9 cellular contexts compared by ENCODE assay signal in the genomic region with DNA sequence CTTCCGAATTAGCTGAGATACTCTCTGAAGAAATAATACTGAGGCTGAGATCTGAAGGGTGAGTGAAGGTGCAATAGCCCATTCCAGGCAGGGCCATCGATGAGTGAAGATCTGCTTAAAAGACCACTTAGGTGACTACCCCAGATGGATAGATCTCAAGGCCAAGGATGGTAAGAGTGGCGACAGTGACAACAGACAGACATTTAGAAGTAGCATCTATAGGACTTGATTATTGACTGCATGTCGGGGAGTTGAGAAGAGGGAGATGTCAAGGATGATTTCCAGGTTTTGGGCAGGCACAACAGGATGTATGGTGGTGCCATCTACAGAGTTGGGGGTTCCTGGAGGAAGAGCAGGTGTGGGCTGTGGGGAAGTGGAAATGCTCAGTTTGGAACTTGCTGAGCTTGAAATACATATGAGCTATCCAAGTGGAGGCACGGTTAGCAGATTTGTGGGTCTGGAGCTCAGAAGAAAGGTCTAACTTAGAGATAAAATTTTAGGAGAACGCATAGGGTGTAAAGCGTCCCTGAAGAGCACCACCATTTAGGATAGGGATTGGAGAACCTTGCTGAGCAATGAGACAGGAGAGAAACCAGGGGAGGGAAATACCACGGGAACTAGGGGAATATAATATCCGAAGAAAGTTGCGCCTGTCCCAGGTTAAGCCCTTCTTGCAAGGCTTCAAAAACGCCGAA. TPM values are rescaled to one million over a fixed set of nuclear protein-coding genes. Genes with fewer than 3 reads are reported as not detected.
A peak's percentile ranks its signal among the peaks of the same experiment; 100 is the strongest.
DNase-seq lines count a peak whose midpoint lies in the region; ATAC-seq, FAIRE-seq and TF ChIP-seq lines count a peak whose summit lies in the region.
"Had no signal": no experiment of that assay in that cellular context is flagged by ENCODE, and none has a peak within 500 bp of the region (broad histone marks: within the 10 kb centered on the region; RNA-seq: fewer than 3 reads in every experiment).

No MANE protein-coding gene starts in this region.

- H3K4me1 ChIP-seq in HCT116 (ENCODE audit: control insufficient read depth in 1 of 2, insufficient read depth in 2 of 2, low read length in 2 of 2) (peaks cover 3 to 16% of the 10 kb centered on the region in 2 experiments; a peak in 3 of 4 replicates), H1 (replicated peaks in 1 of 4; ENCODE audit: control insufficient read depth in 3 of 4, insufficient read depth in 4 of 4, low read length in 3 of 4) (peaks cover 0 to 5% (median 2%) of the 10 kb centered on the region in 4 experiments; a peak in 3 of 7 replicates)

- H3K4me2 ChIP-seq in HCT116 (ENCODE audit: low read length) (peak overlapping the region; percentile 89), H1 (ENCODE audit: insufficient read depth in 1 of 2, low read depth in 2 of 2, low read length in 2 of 2) (peak overlapping the region; percentile 84 to 85)

- H3K79me2 ChIP-seq in HCT116 (ENCODE audit: insufficient read depth, low read length) = peaks cover 9% of the 10 kb centered on the region; the same call in 1 of the 2 replicates
- H3K79me2 ChIP-seq in H1 (ENCODE audit: control insufficient read depth in 1 of 2, insufficient read depth in 2 of 2, low read length in 2 of 2) = peaks cover 4 to 10% of the 10 kb centered on the region in 2 experiments; a peak in 2 of 4 replicates

- no peak for TF ChIP-seq EP300 in H1 (IDR thresholded peaks at IDR 0.05; ENCODE audit: borderline replicate concordance in 1 of 2, low read depth in 2 of 2, low read length in 2 of 2)

- TF ChIP-seq POLR2A in HCT116 (IDR thresholded peaks at IDR 0.05; ENCODE audit: borderline replicate concordance, extremely low read depth, insufficient read depth, insufficient read length) (no peak), H1 (IDR thresholded peaks at IDR 0.05; ENCODE audit: control extremely low read depth in 1 of 2, low read depth in 2 of 2, low read length in 2 of 2) (no peak)

- ATAC-seq in HCT116 (peak; percentile 43), GM19324 (IDR thresholded peaks at IDR 0.05; ENCODE audit: low FRiP score, unreplicated experiment) (no peak)

- TF ChIP-seq CTCF in HCT116 (IDR thresholded peaks at IDR 0.05 in 2 of 3, conservative IDR thresholded peaks at IDR 0.05 in 1 of 3; ENCODE audit: borderline replicate concordance in 1 of 3, insufficient read depth in 1 of 3, low read depth in 2 of 3, low read length in 2 of 3) (no peak), H1 (IDR thresholded peaks at IDR 0.05; ENCODE audit: control extremely low read depth in 1 of 3, insufficient read depth in 1 of 3, low read depth in 1 of 3, low read length in 3 of 3) (no peak), GM20000 (IDR thresholded peaks at IDR 0.05; ENCODE audit: extremely low read depth, missing control alignments) (no peak)

- H4K20me1 ChIP-seq in HCT116 (ENCODE audit: insufficient read depth) (no peaks in the 10 kb centered on the region), H1 (replicated peaks in 1 of 2; ENCODE audit: control insufficient read depth in 1 of 2, insufficient read depth in 2 of 2, low read length in 2 of 2) (no peaks in the 10 kb centered on the region)

- H3K9me3 ChIP-seq in HCT116 (ENCODE audit: control insufficient read depth in 1 of 2, insufficient read depth in 1 of 2, low read depth in 1 of 2, low read length in 2 of 2) = no peaks in the 10 kb centered on the region
- no peaks in the 10 kb centered on the region for H3K9me3 ChIP-seq in H1 (ENCODE audit: insufficient read depth in 2 of 2, low read depth in 1 of 2, low read length in 1 of 2)

- H3K18ac ChIP-seq in H1 (ENCODE audit: extremely low read depth, low read length) = no peak overlapping the region; the same call in 1 of the 2 replicates

- H4K8ac ChIP-seq in H1 (ENCODE audit: extremely low read depth, insufficient read depth, low read length) = peak overlapping the region; percentile 92; the same call in 1 of the 2 replicates

- no peaks in the 10 kb centered on the region for H3K27me3 ChIP-seq in HCT116 (ENCODE audit: insufficient read depth, low read length)
- no peaks in the 10 kb centered on the region for H3K27me3 ChIP-seq in H1 (replicated peaks in 1 of 4; ENCODE audit: control insufficient read depth in 3 of 4, extremely low read depth in 1 of 4, insufficient read depth in 3 of 4, low read length in 3 of 4)

- no peak overlapping the region for H3K4ac ChIP-seq in H1 (replicated peaks; ENCODE audit: insufficient read length, low read depth, low read length)

- DNase-seq in GM03348 (ENCODE audit: low spot score) (peak; percentile 63), HCT116 (ENCODE audit: low read depth, low spot score) (no peak), SK-N-DZ (ENCODE audit: low spot score) (peak; percentile 4), H1 (ENCODE audit: low read depth in 1 of 2, low spot score in 2 of 2) (no peak), midbrain (lab: John Stamatoyannopoulos, UW) (peak; percentile 40), GM20000 (ENCODE audit: low spot score) (no peak), iPS-NIHi11 (ENCODE audit: low spot score) (no peak)

- no peak overlapping the region for H3K14ac ChIP-seq in H1 (ENCODE audit: insufficient read length)

- no peak overlapping the region for H2BK15ac ChIP-seq in H1 (ENCODE audit: low read length)

- H3K27ac ChIP-seq in HCT116 (ENCODE audit: low read depth, low read length) (peak overlapping the region; percentile 64; the same call in 1 of the 2 replicates), H1 (ENCODE audit: low read depth, low read length) (peak overlapping the region; percentile 100; the same call in 1 of the 2 replicates)

- H3K23me2 ChIP-seq in H1 (ENCODE audit: low read depth, low read length) = peaks cover 9% of the 10 kb centered on the region

- WGBS in H1 (ENCODE audit: extremely low coverage in 1 of 2, insufficient coverage in 1 of 2, insufficient read length in 1 of 2, insufficient replicate concordance in 2 of 2, low coverage in 1 of 2, low lambda C conversion rate in 2 of 2, missing lambda C conversion rate in 1 of 2), 2 experiments = 23% methylated on average over 12 of the region's 12 CpGs; no CpG with 5 or more reads in 1 of the 2 experiments

- H3K36me3 ChIP-seq in HCT116 (ENCODE audit: control insufficient read depth in 1 of 2, insufficient read depth in 2 of 2, low read length in 2 of 2) (no peaks in the 10 kb centered on the region), H1 (ENCODE audit: control insufficient read depth in 2 of 4, insufficient read depth in 4 of 4, low read length in 3 of 4) (peaks cover 0 to 4% (median 3%) of the 10 kb centered on the region in 4 experiments; a peak in 2 of 8 replicates)

- TF ChIP-seq RAD21 in HCT116 (IDR thresholded peaks at IDR 0.05; ENCODE audit: low read depth) = no peak
- no peak for TF ChIP-seq RAD21 in H1 (IDR thresholded peaks at IDR 0.05 in 1 of 2, conservative IDR thresholded peaks at IDR 0.05 in 1 of 2; ENCODE audit: low read depth in 2 of 2, low read length in 2 of 2)

- BruUV-seq in HCT116 (replicated peaks; lab: Mats Ljungman, UMichigan) = TSS peak; percentile 57

- no peaks in the 10 kb centered on the region for H3K79me1 ChIP-seq in H1 (ENCODE audit: low read depth, low read length)

- peak overlapping the region; percentile 100; the same call in 1 of the 2 replicates for H2BK5ac ChIP-seq in H1 (ENCODE audit: low read depth, low read length)

- CTCF ChIA-PET in HCT116 (lab: Charles Lee) (no interaction called here), H1 (lab: Charles Lee; ENCODE audit: partially characterized antibody) (interaction anchor here (0.6 to 3.3 kb wide), 10 partner anchors 22 to 613 kb away, joined by 3 to 16 read pairs (median 4); partner anchors contain the start of genes ANKRD37, LRP2BP and SLC25A4)

- peak overlapping the region; percentile 95 for H3K4me3 ChIP-seq in HCT116 (replicated peaks in 1 of 2; ENCODE audit: low read depth in 1 of 2, low read length in 2 of 2)
- peak overlapping the region; percentile 85 to 98 (median 90) for H3K4me3 ChIP-seq in H1 (ENCODE audit: extremely low read depth in 1 of 4, insufficient read depth in 2 of 4, low read depth in 3 of 4, low read length in 4 of 4)

- no peak overlapping the region for H4K91ac ChIP-seq in H1 (replicated peaks; ENCODE audit: insufficient read length, low read length)

- H3K9ac ChIP-seq in HCT116 (ENCODE audit: low read length) (peak overlapping the region; percentile 74), H1 (replicated peaks in 1 of 4; ENCODE audit: extremely low read depth in 1 of 4, low read depth in 3 of 4, low read length in 3 of 4) (peak overlapping the region; percentile 38 to 100 (median 82); a peak in 6 of 7 replicates)

- RAD21 ChIA-PET in HCT116 (lab: Charles Lee; ENCODE audit: low non-redundant PET in 1 of 2, low total read pairs in 2 of 2, uncharacterized antibody in 2 of 2, unreplicated experiment in 2 of 2) = no interaction called here

- H2AK5ac ChIP-seq in H1 (ENCODE audit: low read depth, low read length) = no peak overlapping the region

- H2BK120ac ChIP-seq in H1 (replicated peaks; ENCODE audit: low read depth, low read length) = peak overlapping the region; percentile 31

- no peaks in the 10 kb centered on the region for H3K9me2 ChIP-seq in HCT116 (ENCODE audit: insufficient read depth)

- intact Hi-C loops in HCT116 (cut with micrococcal nuclease) = loop anchor here (1.0 kb wide), 1 partner anchor 172 kb away; no protein-coding TSS in a partner anchor

- no peak overlapping the region for H3K23ac ChIP-seq in H1 (ENCODE audit: insufficient read length)

- FAIRE-seq in H1 (lab: Jason Lieb, UNC) = no peak

- 0 out of 2 replicates have a peak overlapping the region, but pooled peaks have one; percentile 32 for H2BK12ac ChIP-seq in H1 (ENCODE audit: low read depth, low read length)

- POLR2A ChIA-PET in HCT116 (lab: Charles Lee) (interaction anchor here (1.2 to 1.7 kb wide), 2 partner anchors 29 to 32 kb away, joined by 3 to 4 read pairs; partner anchors contain the start of genes ANKRD37 and LRP2BP), H1 (lab: Charles Lee; ENCODE audit: partially characterized antibody) (interaction anchor here (0.7 to 1.5 kb wide), 7 partner anchors 8 to 691 kb away, joined by 3 to 6 read pairs (median 3); partner anchors contain the start of genes ANKRD37 and CENPU)

- H4K5ac ChIP-seq in H1 (ENCODE audit: insufficient read length, low read depth, low read length) = peak overlapping the region; percentile 64

- peak overlapping the region; percentile 94 for H2AFZ ChIP-seq in HCT116 (ENCODE audit: low read depth, low read length, poor library complexity, severe bottlenecking)
- H2AFZ ChIP-seq in H1 (ENCODE audit: low read length) = peak overlapping the region; percentile 80

- H3K56ac ChIP-seq in H1 (replicated peaks; ENCODE audit: insufficient read length, low read depth, low read length) = peak overlapping the region; percentile 64

- no peak overlapping the region for H2BK20ac ChIP-seq in H1 (ENCODE audit: low read length)

RNA-seq across cellular contexts. Expression of gene UFSP2, which starts 0.7 kb away (rescaled TPM):
- total RNA-seq in HCT116 (2021; ENCODE audit: unreplicated experiment) = 29.4 TPM
- 25.7 and 32.2 TPM in 2 replicates for polyA plus RNA-seq in HCT116 (2012)
- polyA plus RNA-seq in SK-N-DZ (2014; cell fraction: cytosol; rRNA removed) = 32.3 and 35.8 TPM in 2 replicates
- polyA plus RNA-seq in SK-N-DZ (2014; cell fraction: nucleus; rRNA removed) = 16.7 and 23.4 TPM in 2 replicates
- 24.0 and 26.0 TPM in 2 replicates for total RNA-seq in H1 (2021; fragmentation: NEBNext Ultra II Directional; extraction: Animal tissue kit (Norgen Biotek cat#: 25700))
- polyA plus RNA-seq in H1 (2011; rRNA removed) = 15.7 and 22.9 TPM in 2 replicates
- 28.6 TPM for polyA plus RNA-seq in H1 (2011; cell fraction: cytosol; rRNA removed)
- polyA plus RNA-seq in H1 (2011; cell fraction: nucleus; rRNA removed) = 8.4 TPM
- 30.8 to 43.4 TPM (median 31.2 TPM) in 4 replicates for polyA plus RNA-seq in H1 (2012, experiment 1 of 2)
- polyA plus RNA-seq in H1 (2012, experiment 2 of 2) = 4.5 TPM
- 17.6 TPM for polyA plus RNA-seq in H1 (2013, experiment 1 of 2)
- polyA plus RNA-seq in H1 (2013, experiment 2 of 2) = 18.5 TPM
- 23.2 and 34.1 TPM in 2 replicates for polyA minus RNA-seq in H1 (2011; rRNA and poly(A)+ RNA removed)
- 23.7 TPM for polyA minus RNA-seq in H1 (2011; cell fraction: cytosol; rRNA and poly(A)+ RNA removed)
- polyA minus RNA-seq in H1 (2011; cell fraction: nucleus; rRNA and poly(A)+ RNA removed) = 26.7 TPM

RNA-seq across cellular contexts. Expression of gene ANKRD37, which starts 28.4 kb away (rescaled TPM):
- 29.9 TPM for total RNA-seq in HCT116 (2021; ENCODE audit: unreplicated experiment)
- 90.0 and 122 TPM in 2 replicates for polyA plus RNA-seq in HCT116 (2012)
- 1.8 and 11.5 TPM in 2 replicates for polyA plus RNA-seq in SK-N-DZ (2014; cell fraction: cytosol; rRNA removed)
- polyA plus RNA-seq in SK-N-DZ (2014; cell fraction: nucleus; rRNA removed) = 7.9 and 8.3 TPM in 2 replicates
- 2.8 TPM in 2 replicates for total RNA-seq in H1 (2021; fragmentation: NEBNext Ultra II Directional; extraction: Animal tissue kit (Norgen Biotek cat#: 25700))
- polyA plus RNA-seq in H1 (2011; rRNA removed) = 3.4 and 3.8 TPM in 2 replicates
- 3.1 TPM for polyA plus RNA-seq in H1 (2011; cell fraction: cytosol; rRNA removed)
- polyA plus RNA-seq in H1 (2011; cell fraction: nucleus; rRNA removed) = 4.7 TPM
- polyA plus RNA-seq in H1 (2012, experiment 1 of 2) = 3.6 to 6.0 TPM (median 4.0 TPM) in 4 replicates
- 5.0 TPM for polyA plus RNA-seq in H1 (2012, experiment 2 of 2)
- 3.0 TPM for polyA plus RNA-seq in H1 (2013, experiment 1 of 2)
- polyA plus RNA-seq in H1 (2013, experiment 2 of 2) = 2.1 TPM
- polyA minus RNA-seq in H1 (2011; rRNA and poly(A)+ RNA removed) = 1.4 and 2.0 TPM in 2 replicates
- polyA minus RNA-seq in H1 (2011; cell fraction: cytosol; rRNA and poly(A)+ RNA removed) = 3.3 TPM
- polyA minus RNA-seq in H1 (2011; cell fraction: nucleus; rRNA and poly(A)+ RNA removed) = 6.8 TPM

RNA-seq across cellular contexts. Expression of gene LRP2BP, which starts 29.3 kb away (rescaled TPM):
- total RNA-seq in HCT116 (2021; ENCODE audit: unreplicated experiment) = 2.9 TPM
- polyA plus RNA-seq in HCT116 (2012) = 1.8 TPM in 2 replicates
- 0.07 and 0.33 TPM in 2 replicates for polyA plus RNA-seq in SK-N-DZ (2014; cell fraction: cytosol; rRNA removed)
- polyA plus RNA-seq in SK-N-DZ (2014; cell fraction: nucleus; rRNA removed) = 0.69 and 1.5 TPM in 2 replicates
- 0.30 and 0.40 TPM in 2 replicates for total RNA-seq in H1 (2021; fragmentation: NEBNext Ultra II Directional; extraction: Animal tissue kit (Norgen Biotek cat#: 25700))
- 0.06 and 0.12 TPM in 2 replicates for polyA plus RNA-seq in H1 (2011; rRNA removed)
- polyA plus RNA-seq in H1 (2011; cell fraction: cytosol; rRNA removed) = 0.12 TPM
- 0.13 TPM for polyA plus RNA-seq in H1 (2011; cell fraction: nucleus; rRNA removed)
- 0.80 to 1.1 TPM (median 1.0 TPM) in 4 replicates for polyA plus RNA-seq in H1 (2012, experiment 1 of 2)
- 0.10 TPM for polyA plus RNA-seq in H1 (2012, experiment 2 of 2)
- 0.22 TPM for polyA plus RNA-seq in H1 (2013, experiment 1 of 2)
- polyA plus RNA-seq in H1 (2013, experiment 2 of 2) = 0.17 TPM
- 0.12 and 0.41 TPM in 2 replicates for polyA minus RNA-seq in H1 (2011; rRNA and poly(A)+ RNA removed)
- not detected for polyA minus RNA-seq in H1 (2011; cell fraction: cytosol; rRNA and poly(A)+ RNA removed)
- polyA minus RNA-seq in H1 (2011; cell fraction: nucleus; rRNA and poly(A)+ RNA removed) = 1.00 TPM

RNA-seq across cellular contexts. Expression of gene CCDC110, which starts 46.5 kb away (rescaled TPM):
- total RNA-seq in HCT116 (2021; ENCODE audit: unreplicated experiment) = 2.7 TPM
- 1.6 and 2.0 TPM in 2 replicates for polyA plus RNA-seq in HCT116 (2012)
- polyA plus RNA-seq in SK-N-DZ (2014; cell fraction: cytosol; rRNA removed) = 0.19 and 0.22 TPM in 2 replicates
- polyA plus RNA-seq in SK-N-DZ (2014; cell fraction: nucleus; rRNA removed) = 0.40 and 0.93 TPM in 2 replicates
- total RNA-seq in H1 (2021; fragmentation: NEBNext Ultra II Directional; extraction: Animal tissue kit (Norgen Biotek cat#: 25700)) = 2.5 and 3.1 TPM in 2 replicates
- 0.33 and 0.36 TPM in 2 replicates for polyA plus RNA-seq in H1 (2011; rRNA removed)
- 0.87 TPM for polyA plus RNA-seq in H1 (2011; cell fraction: cytosol; rRNA removed)
- polyA plus RNA-seq in H1 (2011; cell fraction: nucleus; rRNA removed) = 0.76 TPM
- polyA plus RNA-seq in H1 (2012, experiment 1 of 2) = 1.1 to 2.3 TPM (median 1.4 TPM) in 4 replicates
- polyA plus RNA-seq in H1 (2012, experiment 2 of 2) = 0.28 TPM
- 3.1 TPM for polyA plus RNA-seq in H1 (2013, experiment 1 of 2)
- 3.1 TPM for polyA plus RNA-seq in H1 (2013, experiment 2 of 2)
- polyA minus RNA-seq in H1 (2011; rRNA and poly(A)+ RNA removed) = 1.6 and 2.1 TPM in 2 replicates
- 3.6 TPM for polyA minus RNA-seq in H1 (2011; cell fraction: cytosol; rRNA and poly(A)+ RNA removed)
- polyA minus RNA-seq in H1 (2011; cell fraction: nucleus; rRNA and poly(A)+ RNA removed) = 7.4 TPM
- total RNA-seq: activated CD8-positive, alpha-beta memory T cell treated with anti-CD3 and anti-CD28 coated beads for 36 hours had no signal

Comparison
In these comparisons a context has a peak if more than half of its experiments do, and no peak if none do; other contexts are left out.
1. DNase-seq: peak in GM03348 (single experiment), SK-N-DZ (single experiment) and midbrain (single experiment); none in HCT116 (single experiment), H1 (0 of 2), GM20000 (single experiment) and iPS-NIHi11 (single experiment).